In the genomic region with DNA sequence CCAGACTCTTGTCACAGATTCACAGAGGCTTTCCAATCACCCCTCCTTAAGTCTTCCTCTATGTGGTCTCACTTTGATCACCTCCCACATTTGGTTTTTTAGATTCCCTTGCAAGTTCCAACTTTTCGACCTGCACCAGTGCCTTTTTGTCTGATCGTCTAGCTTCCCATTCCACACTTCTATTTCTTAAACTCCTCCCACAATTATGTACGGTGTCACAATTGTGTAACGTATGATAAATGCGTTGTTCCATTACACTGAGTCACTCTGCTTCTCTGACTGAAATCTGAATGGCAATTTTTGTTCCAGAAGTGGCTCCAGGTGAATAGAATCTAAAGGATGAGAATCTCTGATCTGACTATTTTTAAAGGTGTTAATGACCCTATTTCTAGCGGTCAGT, we compare ENCODE assay signal across 26 cellular contexts.
"Had no signal": no experiment of that assay in that cellular context is flagged by ENCODE, and none has a peak within 500 bp of the region (broad histone marks: within the 10 kb centered on the region; RNA-seq: fewer than 3 reads in every experiment).

No MANE protein-coding gene starts in this region.

- H3K27ac ChIP-seq: KMS-11, SK-N-MC, WERI-Rb-1 had no signal

- H3K9me3 ChIP-seq: MG63 had no signal

- H3K4me3 ChIP-seq: MG63, SK-N-MC had no signal

- H3K27me3 Mint-ChIP-seq: activated CD4-positive, alpha-beta T cell treated with anti-CD3 and anti-CD28 coated beads for 36 hours; activated naive CD4-positive, alpha-beta T cell treated with anti-CD3 and anti-CD28 coated beads, Interleukin-2, amount 50 U/mL, for 24 hours had no signal

- H3K36me3 Mint-ChIP-seq: activated naive CD4-positive, alpha-beta T cell treated with anti-CD3 and anti-CD28 coated beads, Interleukin-2, amount 50 U/mL, for 24 hours had no signal

- H3K9ac ChIP-seq: KMS-11 had no signal

- H3K4me3 Mint-ChIP-seq: activated CD4-positive, alpha-beta T cell treated with anti-CD3 and anti-CD28 coated beads for 36 hours; activated CD8-positive, alpha-beta T cell treated with anti-CD3 and anti-CD28 coated beads, Interleukin-2, amount 10 ng/mL, durations not matched to agents 7 days and 5 days; activated naive CD4-positive, alpha-beta T cell treated with anti-CD3 and anti-CD28 coated beads, Interleukin-2, amount 50 U/mL, for 24 hours; activated T-helper 1 cell treated with anti-CD3 and anti-CD28 coated beads, Interleukin-12 subunit alpha, Interleukin-12 subunit beta, Interleukin-2, Interleukin-4 antibody, amounts not matched to agents 30 ng/mL and 10 ng/mL and 1 ng/mL, durations not matched to agents 14 hours and 24 hours and 36 hours had no signal

- H3K4me1 Mint-ChIP-seq: activated CD4-positive, alpha-beta T cell treated with anti-CD3 and anti-CD28 coated beads for 36 hours; activated naive CD4-positive, alpha-beta T cell treated with anti-CD3 and anti-CD28 coated beads, Interleukin-2, amount 50 U/mL, for 24 hours had no signal

- H3K27me3 ChIP-seq: MG63 had no signal

- H3K36me3 ChIP-seq: MG63, WERI-Rb-1 had no signal

- FAIRE-seq: bronchial epithelial cell, RCC 7860 had no signal

- H3K27ac Mint-ChIP-seq: activated CD4-positive, alpha-beta T cell treated with anti-CD3 and anti-CD28 coated beads for 36 hours; activated CD8-positive, alpha-beta T cell treated with anti-CD3 and anti-CD28 coated beads, Interleukin-2, amount 10 ng/mL, durations not matched to agents 7 days and 5 days; activated naive CD4-positive, alpha-beta T cell treated with anti-CD3 and anti-CD28 coated beads, Interleukin-2, amount 50 U/mL, for 24 hours; activated T-helper 1 cell treated with anti-CD3 and anti-CD28 coated beads, Interleukin-12 subunit alpha, Interleukin-12 subunit beta, Interleukin-2, Interleukin-4 antibody, amounts not matched to agents 30 ng/mL and 10 ng/mL and 1 ng/mL, durations not matched to agents 14 hours and 24 hours and 36 hours had no signal

- ATAC-seq: activated CD4-positive, alpha-beta T cell treated with anti-CD3 and anti-CD28 coated beads for 36 hours; activated CD8-positive, alpha-beta T cell treated with anti-CD3 and anti-CD28 coated beads, Interleukin-2, amount 10 ng/mL, durations not matched to agents 7 days and 5 days; PC-3 had no signal

- H3K9me3 Mint-ChIP-seq: activated naive CD4-positive, alpha-beta T cell treated with anti-CD3 and anti-CD28 coated beads, Interleukin-2, amount 50 U/mL, for 24 hours; activated T-helper 1 cell treated with anti-CD3 and anti-CD28 coated beads, Interleukin-12 subunit alpha, Interleukin-12 subunit beta, Interleukin-2, Interleukin-4 antibody, amounts not matched to agents 30 ng/mL and 10 ng/mL and 1 ng/mL, durations not matched to agents 14 hours and 24 hours and 36 hours had no signal

- DNase-seq: activated CD4-positive, alpha-beta T cell treated with anti-CD3 and anti-CD28 coated beads for 36 hours; activated CD4-positive, alpha-beta T cell treated with anti-CD3 and anti-CD28 coated beads, Interleukin-2, amount 50 U/mL, for 4 hours; activated CD8-positive, alpha-beta memory T cell treated with anti-CD3 and anti-CD28 coated beads, Interleukin-2, amount 50 U/mL, for 48 hours; activated CD8-positive, alpha-beta T cell treated with anti-CD3 and anti-CD28 coated beads, Interleukin-2, amount 10 ng/mL, durations not matched to agents 7 days and 5 days; activated effector memory CD4-positive, alpha-beta T cell treated with Interleukin-2 at 50 U/mL for 16 hours; activated naive CD4-positive, alpha-beta T cell; activated T-cell treated with anti-CD3 and anti-CD28 coated beads, Interleukin-2, amount 50 U/mL, for 1 hour; aorta; central memory CD4-positive, alpha-beta T cell; MG63; NCI-H1105; NCI-H1436; NCI-H1694 treated with DMSO at 0.1 percent for 48 hours; NCI-H2029 treated with DMSO at 0.1 percent for 48 hours; NCI-H345; NCI-H510A treated with DMSO at 0.1 percent for 48 hours; NCI-H69; PC-3; T-helper 1 cell; WERI-Rb-1 had no signal

- H3K4me2 ChIP-seq: KMS-11 had no signal
